In genomic region chr21:44596068-44596725, GRCh38 we compare ENCODE assay signal across 27 cellular contexts. TPM values are rescaled to one million over a fixed set of nuclear protein-coding genes. Genes with fewer than 3 reads are reported as not detected.
DNase-seq lines count a peak whose midpoint lies in the region; ATAC-seq and TF ChIP-seq lines count a peak whose summit lies in the region.
"Had no signal": no experiment of that assay in that cellular context is flagged by ENCODE, and none has a peak within 500 bp of the region (broad histone marks: within the 10 kb centered on the region; RNA-seq: fewer than 3 reads in every experiment).

No MANE protein-coding gene starts in this region.

- H3K4me1 Mint-ChIP-seq in activated CD8-positive, alpha-beta memory T cell treated with anti-CD3 and anti-CD28 coated beads, Interleukin-2, amount 10 ng/mL, durations not matched to agents 7 days and 5 days, result no peaks in the 10 kb centered on the region
- H3K4me1 Mint-ChIP-seq in WTC11, result peaks cover 52% of the 10 kb centered on the region

- no peaks in the 10 kb centered on the region for H3K27me3 ChIP-seq in vagina
- H3K27me3 ChIP-seq: BLaER1 had no signal

- no peak overlapping the region for H3K4me3 Mint-ChIP-seq in activated CD8-positive, alpha-beta memory T cell treated with anti-CD3 and anti-CD28 coated beads, Interleukin-2, amount 10 ng/mL, durations not matched to agents 7 days and 5 days
- H3K4me3 Mint-ChIP-seq in WTC11, result no peak overlapping the region
- H3K4me3 Mint-ChIP-seq: activated naive CD4-positive, alpha-beta T cell treated with anti-CD3 and anti-CD28 coated beads, Interleukin-2, amount 50 U/mL, for 24 hours; nephron had no signal

- no peak for ATAC-seq in activated CD8-positive, alpha-beta memory T cell treated with anti-CD3 and anti-CD28 coated beads, Interleukin-2, amount 10 ng/mL, durations not matched to agents 7 days and 5 days
- ATAC-seq in WTC11, result no peak
- no peak for ATAC-seq in omental fat pad (ENCODE audit: low FRiP score)
- no peak for ATAC-seq in GM21786 (IDR thresholded peaks at IDR 0.05; ENCODE audit: unreplicated experiment)

- DNase-seq in activated CD8-positive, alpha-beta memory T cell treated with anti-CD3 and anti-CD28 coated beads, Interleukin-2, amount 10 ng/mL, durations not matched to agents 7 days and 5 days, result peak; percentile 33
- DNase-seq in activated CD8-positive, alpha-beta memory T cell treated with anti-CD3 and anti-CD28 coated beads, Interleukin-2, amount 50 U/mL, for 4 hours, result no peak
- DNase-seq in SW480 (ENCODE audit: low spot score) (peak; percentile 25), glomerular visceral epithelial cell (ENCODE audit: extremely low spot score) (peak; percentile 15), vagina (ENCODE audit: extremely low spot score in 2 of 2) (peak; percentile 75 to 79), WTC11 (ENCODE audit: low spot score) (no peak), omental fat pad (ENCODE audit: low spot score) (no peak)
- DNase-seq: aorta; effector CD8-positive, alpha-beta T cell; esophagus squamous epithelium; glutamatergic neuron; left ventricle myocardium inferior; NCI-H1436 treated with DMSO at 0.1 percent for 48 hours; NCI-H748 treated with DMSO at 0.1 percent for 48 hours; SHP77 treated with DMSO at 0.1 percent for 48 hours; stimulated activated CD4-positive, alpha-beta T cell treated with anti-CD3 and anti-CD28 coated beads, Interleukin-2, amount 100 ng/mL, for 48 hours; T-helper 1 cell had no signal

- no peak for TF ChIP-seq POLR2A in vagina (IDR thresholded peaks at IDR 0.05)

- H3K4me3 ChIP-seq in vagina, result no peak overlapping the region
- H3K4me3 ChIP-seq: BLaER1, esophagus squamous epithelium, left ventricle myocardium inferior, skin epidermis had no signal

- peaks cover 2% of the 10 kb centered on the region for H3K27me3 Mint-ChIP-seq in activated CD8-positive, alpha-beta memory T cell treated with anti-CD3 and anti-CD28 coated beads, Interleukin-2, amount 10 ng/mL, durations not matched to agents 7 days and 5 days
- no peaks in the 10 kb centered on the region; the same call in 1 of the 2 replicates for H3K27me3 Mint-ChIP-seq in WTC11 (ENCODE audit: low read depth)
- H3K27me3 Mint-ChIP-seq: activated naive CD4-positive, alpha-beta T cell treated with anti-CD3 and anti-CD28 coated beads, Interleukin-2, amount 50 U/mL, for 24 hours; progenitor cell of endocrine pancreas had no signal

- POLR2A ChIA-PET in WTC11 (lab: Charles Lee), result no interaction called here

- H3K9me3 ChIP-seq in vagina, result no peaks in the 10 kb centered on the region
- H3K9me3 ChIP-seq: BLaER1, esophagus squamous epithelium had no signal

- no peak overlapping the region for H3K27ac ChIP-seq in vagina
- H3K27ac ChIP-seq: BLaER1, esophagus squamous epithelium, HL-60, left ventricle myocardium inferior, skin epidermis had no signal

- intact Hi-C loops in vagina (cut with DNase I), result no loop called here

- CTCF ChIA-PET in activated CD8-positive, alpha-beta memory T cell treated with anti-CD3 and anti-CD28 coated beads, Interleukin-2, amount 10 ng/mL, durations not matched to agents 7 days and 5 days (lab: Charles Lee), result interaction anchor here (0.6 to 0.8 kb wide), 2 partner anchors 86 to 202 kb away, joined by 3 read pairs; partner anchors contain the start of gene KRTAP12-1
- CTCF ChIA-PET in WTC11 (lab: Charles Lee), result interaction anchor here (1.4 kb wide), 1 partner anchor 108 kb away, joined by 3 read pairs; no protein-coding TSS in a partner anchor

- TF ChIP-seq CTCF in vagina (IDR thresholded peaks at IDR 0.05) (no peak), WTC11 (IDR thresholded peaks at IDR 0.05) (no peak), omental fat pad (IDR thresholded peaks at IDR 0.05) (no peak)

- no peaks in the 10 kb centered on the region for H3K36me3 ChIP-seq in vagina
- H3K36me3 ChIP-seq: BLaER1, esophagus squamous epithelium, left ventricle myocardium inferior had no signal

- H3K27ac Mint-ChIP-seq in activated CD8-positive, alpha-beta memory T cell treated with anti-CD3 and anti-CD28 coated beads, Interleukin-2, amount 10 ng/mL, durations not matched to agents 7 days and 5 days, result no peak overlapping the region
- no peak overlapping the region for H3K27ac Mint-ChIP-seq in WTC11
- H3K27ac Mint-ChIP-seq: activated naive CD4-positive, alpha-beta T cell treated with anti-CD3 and anti-CD28 coated beads, Interleukin-2, amount 50 U/mL, for 24 hours; nephron; progenitor cell of endocrine pancreas had no signal

- H3K36me3 Mint-ChIP-seq in activated CD8-positive, alpha-beta memory T cell treated with anti-CD3 and anti-CD28 coated beads, Interleukin-2, amount 10 ng/mL, durations not matched to agents 7 days and 5 days, result no peaks in the 10 kb centered on the region
- no peaks in the 10 kb centered on the region for H3K36me3 Mint-ChIP-seq in WTC11

- H3K4me1 ChIP-seq in vagina, result no peaks in the 10 kb centered on the region

- H3K9me3 Mint-ChIP-seq in activated CD8-positive, alpha-beta memory T cell treated with anti-CD3 and anti-CD28 coated beads, Interleukin-2, amount 10 ng/mL, durations not matched to agents 7 days and 5 days (ENCODE audit: low read depth), result no peaks in the 10 kb centered on the region
- H3K9me3 Mint-ChIP-seq in WTC11, result no peaks in the 10 kb centered on the region
- H3K9me3 Mint-ChIP-seq: activated naive CD4-positive, alpha-beta T cell treated with anti-CD3 and anti-CD28 coated beads, Interleukin-2, amount 50 U/mL, for 24 hours had no signal

TF ChIP-seq in WTC11, 78 proteins besides CTCF, POLR2A, EP300 and RAD21 (continues in another document):
- TF ChIP-seq KAT7 (CRISPR knock-in tag; IDR thresholded peaks at IDR 0.05; ENCODE audit: borderline replicate concordance) (no peak), ZNF138 (CRISPR knock-in tag; conservative IDR thresholded peaks at IDR 0.05) (no peak), E2F5 (CRISPR knock-in tag; IDR thresholded peaks at IDR 0.05) (no peak), SOX15 (CRISPR knock-in tag; IDR thresholded peaks at IDR 0.05) (no peak)
- TF ChIP-seq, protein P1, sequence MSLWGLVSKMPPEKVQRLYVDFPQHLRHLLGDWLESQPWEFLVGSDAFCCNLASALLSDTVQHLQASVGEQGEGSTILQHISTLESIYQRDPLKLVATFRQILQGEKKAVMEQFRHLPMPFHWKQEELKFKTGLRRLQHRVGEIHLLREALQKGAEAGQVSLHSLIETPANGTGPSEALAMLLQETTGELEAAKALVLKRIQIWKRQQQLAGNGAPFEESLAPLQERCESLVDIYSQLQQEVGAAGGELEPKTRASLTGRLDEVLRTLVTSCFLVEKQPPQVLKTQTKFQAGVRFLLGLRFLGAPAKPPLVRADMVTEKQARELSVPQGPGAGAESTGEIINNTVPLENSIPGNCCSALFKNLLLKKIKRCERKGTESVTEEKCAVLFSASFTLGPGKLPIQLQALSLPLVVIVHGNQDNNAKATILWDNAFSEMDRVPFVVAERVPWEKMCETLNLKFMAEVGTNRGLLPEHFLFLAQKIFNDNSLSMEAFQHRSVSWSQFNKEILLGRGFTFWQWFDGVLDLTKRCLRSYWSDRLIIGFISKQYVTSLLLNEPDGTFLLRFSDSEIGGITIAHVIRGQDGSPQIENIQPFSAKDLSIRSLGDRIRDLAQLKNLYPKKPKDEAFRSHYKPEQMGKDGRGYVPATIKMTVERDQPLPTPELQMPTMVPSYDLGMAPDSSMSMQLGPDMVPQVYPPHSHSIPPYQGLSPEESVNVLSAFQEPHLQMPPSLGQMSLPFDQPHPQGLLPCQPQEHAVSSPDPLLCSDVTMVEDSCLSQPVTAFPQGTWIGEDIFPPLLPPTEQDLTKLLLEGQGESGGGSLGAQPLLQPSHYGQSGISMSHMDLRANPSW (CRISPR knock-in tag; conservative IDR thresholded peaks at IDR 0.05; ENCODE audit: low read depth), result no peak
- TF ChIP-seq, protein P2, sequence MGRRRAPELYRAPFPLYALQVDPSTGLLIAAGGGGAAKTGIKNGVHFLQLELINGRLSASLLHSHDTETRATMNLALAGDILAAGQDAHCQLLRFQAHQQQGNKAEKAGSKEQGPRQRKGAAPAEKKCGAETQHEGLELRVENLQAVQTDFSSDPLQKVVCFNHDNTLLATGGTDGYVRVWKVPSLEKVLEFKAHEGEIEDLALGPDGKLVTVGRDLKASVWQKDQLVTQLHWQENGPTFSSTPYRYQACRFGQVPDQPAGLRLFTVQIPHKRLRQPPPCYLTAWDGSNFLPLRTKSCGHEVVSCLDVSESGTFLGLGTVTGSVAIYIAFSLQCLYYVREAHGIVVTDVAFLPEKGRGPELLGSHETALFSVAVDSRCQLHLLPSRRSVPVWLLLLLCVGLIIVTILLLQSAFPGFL (CRISPR knock-in tag; IDR thresholded peaks at IDR 0.05; ENCODE audit: borderline replicate concordance), result no peak

RNA-seq across cellular contexts. Expression of gene KRTAP10-6, which starts 3.9 kb away (rescaled TPM):
- not detected for total RNA-seq in activated CD8-positive, alpha-beta memory T cell treated with anti-CD3 and anti-CD28 coated beads, Interleukin-2, amount 10 ng/mL, durations not matched to agents 7 days and 5 days
- total RNA-seq in vagina (not detected), WTC11 (2021) (0.17 TPM in 1 of 3 replicates, not detected in the others), omental fat pad (not detected)
- total RNA-seq: aorta, cerebellum, esophagus squamous epithelium, G401, left ventricle myocardium inferior, MCF 10A, progenitor cell of endocrine pancreas had no signal

RNA-seq across cellular contexts. Expression of gene KRTAP10-7, which starts 4.2 kb away (rescaled TPM):
- total RNA-seq in activated CD8-positive, alpha-beta memory T cell treated with anti-CD3 and anti-CD28 coated beads, Interleukin-2, amount 10 ng/mL, durations not matched to agents 7 days and 5 days, result not detected
- total RNA-seq in vagina (not detected), WTC11 (2021) (not detected in 3 replicates), omental fat pad (not detected)
- total RNA-seq: aorta, cerebellum, esophagus squamous epithelium, G401, left ventricle myocardium inferior, MCF 10A, progenitor cell of endocrine pancreas had no signal

RNA-seq across cellular contexts. Expression of gene KRTAP10-8, which starts 15.7 kb away (rescaled TPM):
- not detected for total RNA-seq in activated CD8-positive, alpha-beta memory T cell treated with anti-CD3 and anti-CD28 coated beads, Interleukin-2, amount 10 ng/mL, durations not matched to agents 7 days and 5 days
- total RNA-seq in vagina (not detected), WTC11 (2021) (not detected in 3 replicates), omental fat pad (not detected)
- total RNA-seq: aorta, cerebellum, esophagus squamous epithelium, G401, left ventricle myocardium inferior, MCF 10A, progenitor cell of endocrine pancreas had no signal

RNA-seq across cellular contexts. Expression of gene KRTAP10-5, which starts 15.8 kb away (rescaled TPM):
- not detected for total RNA-seq in activated CD8-positive, alpha-beta memory T cell treated with anti-CD3 and anti-CD28 coated beads, Interleukin-2, amount 10 ng/mL, durations not matched to agents 7 days and 5 days
- not detected for total RNA-seq in vagina
- total RNA-seq in WTC11 (2021), result not detected in 3 replicates
- not detected for total RNA-seq in omental fat pad
- total RNA-seq: aorta, cerebellum, esophagus squamous epithelium, G401, left ventricle myocardium inferior, MCF 10A, progenitor cell of endocrine pancreas had no signal

RNA-seq across cellular contexts. Expression of gene KRTAP10-4, which starts 22.7 kb away (rescaled TPM):
- not detected for total RNA-seq in activated CD8-positive, alpha-beta memory T cell treated with anti-CD3 and anti-CD28 coated beads, Interleukin-2, amount 10 ng/mL, durations not matched to agents 7 days and 5 days
- total RNA-seq in vagina (not detected), WTC11 (2021) (not detected in 3 replicates), omental fat pad (not detected)
- total RNA-seq: aorta, cerebellum, esophagus squamous epithelium, G401, left ventricle myocardium inferior, MCF 10A, progenitor cell of endocrine pancreas had no signal

Comparison
In these comparisons a context has a peak if more than half of its experiments do, and no peak if none do; other contexts are left out.
1. DNase-seq: peak in activated CD8-positive, alpha-beta memory T cell treated with anti-CD3 and anti-CD28 coated beads, Interleukin-2, amount 10 ng/mL, durations not matched to agents 7 days and 5 days (single experiment), SW480 (single experiment), glomerular visceral epithelial cell (single experiment) and vagina (2 of 2); none in activated CD8-positive, alpha-beta memory T cell treated with anti-CD3 and anti-CD28 coated beads, Interleukin-2, amount 50 U/mL, for 4 hours (single experiment), WTC11 (single experiment) and omental fat pad (single experiment).